In the genomic region with DNA sequence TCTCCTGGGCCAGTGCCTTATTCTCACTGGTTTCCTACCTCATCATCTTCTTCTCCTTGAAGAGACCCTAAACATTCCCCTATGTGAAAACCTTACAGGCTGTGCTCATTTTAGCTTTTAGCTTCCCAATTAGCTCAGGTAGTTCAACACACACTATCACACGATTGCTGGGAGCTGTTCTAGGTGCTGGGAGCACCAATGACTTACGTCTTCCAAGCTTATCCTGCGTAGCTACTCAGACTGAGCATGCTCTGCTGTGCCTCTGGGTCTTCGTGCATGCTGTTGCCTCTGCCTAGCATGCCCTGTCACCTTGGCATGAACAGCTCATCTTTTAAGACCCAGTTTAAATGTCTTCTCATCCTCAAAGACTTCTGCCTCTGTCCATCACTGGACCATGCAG, we compare ENCODE assay signal across 23 cellular contexts.
"Had no signal": no experiment of that assay in that cellular context is flagged by ENCODE, and none has a peak within 500 bp of the region (broad histone marks: within the 10 kb centered on the region; RNA-seq: fewer than 3 reads in every experiment).

No MANE protein-coding gene starts in this region.

- H3K9me3 ChIP-seq: lower lobe of right lung, prostate gland, tibial nerve had no signal

- H3K27ac ChIP-seq: brain microvascular endothelial cell, lower lobe of right lung, prostate gland, skin epidermis, tibial nerve had no signal

- H3K4me3 Mint-ChIP-seq: activated CD4-positive, alpha-beta T cell treated with anti-CD3 and anti-CD28 coated beads, Interleukin-2, amount 10 ng/mL, durations not matched to agents 24 days and 14 days; activated CD8-positive, alpha-beta T cell treated with anti-CD3 and anti-CD28 coated beads for 36 hours; activated naive CD8-positive, alpha-beta T cell treated with anti-CD3 and anti-CD28 coated beads, Interleukin-2, amount 10 ng/mL, durations not matched to agents 7 days and 5 days; activated T-helper 17 cell treated with anti-CD3 and anti-CD28 coated beads, Interleukin-2, amount 50 U/mL, for 72 hours; central memory CD8-positive, alpha-beta T cell; natural killer cell; stimulated activated naive CD8-positive, alpha-beta T cell treated with anti-CD3 and anti-CD28 coated beads, Interleukin-15, Interleukin-2, amounts not matched to agents 100 ng/mL and 50 ng/mL, for 24 hours had no signal

- H3K27me3 ChIP-seq: brain microvascular endothelial cell, tibial nerve had no signal

- H3K4me1 ChIP-seq: lower lobe of right lung, prostate gland had no signal

- DNase-seq: activated CD4-positive, alpha-beta T cell treated with anti-CD3 and anti-CD28 coated beads, Interleukin-2, amount 10 ng/mL, durations not matched to agents 24 days and 14 days; activated CD8-positive, alpha-beta T cell treated with anti-CD3 and anti-CD28 coated beads for 36 hours; activated naive CD4-positive, alpha-beta T cell treated with Interleukin-2 at 50 U/mL for 16 hours; activated naive CD8-positive, alpha-beta T cell treated with anti-CD3 and anti-CD28 coated beads, Interleukin-2, amount 10 ng/mL, durations not matched to agents 7 days and 5 days; activated T-cell treated with anti-CD3 and anti-CD28 coated beads, Interleukin-2, amount 50 U/mL, for 1 hour; brain microvascular endothelial cell; cortex of kidney; effector CD4-positive, alpha-beta T cell; foreskin fibroblast; glutamatergic neuron; hippocampal formation; lower lobe of right lung; natural killer cell; occipital lobe; right cardiac atrium; T-helper 1 cell; T-helper 9 cell had no signal

- H3K9me3 Mint-ChIP-seq: activated CD4-positive, alpha-beta T cell treated with anti-CD3 and anti-CD28 coated beads, Interleukin-2, amount 10 ng/mL, durations not matched to agents 24 days and 14 days; activated CD8-positive, alpha-beta T cell treated with anti-CD3 and anti-CD28 coated beads for 36 hours; activated naive CD8-positive, alpha-beta T cell treated with anti-CD3 and anti-CD28 coated beads, Interleukin-2, amount 10 ng/mL, durations not matched to agents 7 days and 5 days; activated T-helper 17 cell treated with anti-CD3 and anti-CD28 coated beads, Interleukin-2, amount 50 U/mL, for 72 hours; central memory CD8-positive, alpha-beta T cell; natural killer cell; stimulated activated naive CD8-positive, alpha-beta T cell treated with anti-CD3 and anti-CD28 coated beads, Interleukin-15, Interleukin-2, amounts not matched to agents 100 ng/mL and 50 ng/mL, for 24 hours had no signal

- H3K27me3 Mint-ChIP-seq: activated CD8-positive, alpha-beta T cell treated with anti-CD3 and anti-CD28 coated beads for 36 hours; central memory CD8-positive, alpha-beta T cell; stimulated activated naive CD8-positive, alpha-beta T cell treated with anti-CD3 and anti-CD28 coated beads, Interleukin-15, Interleukin-2, amounts not matched to agents 100 ng/mL and 50 ng/mL, for 24 hours had no signal

- H3K36me3 ChIP-seq: brain microvascular endothelial cell, lower lobe of right lung, prostate gland, tibial nerve had no signal

- H3K4me3 ChIP-seq: lower lobe of right lung, prostate gland, skin epidermis, tibial nerve had no signal

- H3K4me1 Mint-ChIP-seq: activated CD4-positive, alpha-beta T cell treated with anti-CD3 and anti-CD28 coated beads, Interleukin-2, amount 10 ng/mL, durations not matched to agents 24 days and 14 days; activated naive CD8-positive, alpha-beta T cell treated with anti-CD3 and anti-CD28 coated beads, Interleukin-2, amount 10 ng/mL, durations not matched to agents 7 days and 5 days; activated T-helper 17 cell treated with anti-CD3 and anti-CD28 coated beads, Interleukin-2, amount 50 U/mL, for 72 hours; central memory CD8-positive, alpha-beta T cell; natural killer cell had no signal

- H3K27ac Mint-ChIP-seq: activated CD4-positive, alpha-beta T cell treated with anti-CD3 and anti-CD28 coated beads, Interleukin-2, amount 10 ng/mL, durations not matched to agents 24 days and 14 days; activated CD8-positive, alpha-beta T cell treated with anti-CD3 and anti-CD28 coated beads for 36 hours; activated naive CD8-positive, alpha-beta T cell treated with anti-CD3 and anti-CD28 coated beads, Interleukin-2, amount 10 ng/mL, durations not matched to agents 7 days and 5 days; activated T-helper 17 cell treated with anti-CD3 and anti-CD28 coated beads, Interleukin-2, amount 50 U/mL, for 72 hours; natural killer cell; stimulated activated naive CD8-positive, alpha-beta T cell treated with anti-CD3 and anti-CD28 coated beads, Interleukin-15, Interleukin-2, amounts not matched to agents 100 ng/mL and 50 ng/mL, for 24 hours had no signal

- H3K36me3 Mint-ChIP-seq: activated naive CD8-positive, alpha-beta T cell treated with anti-CD3 and anti-CD28 coated beads, Interleukin-2, amount 10 ng/mL, durations not matched to agents 7 days and 5 days; natural killer cell had no signal

- ATAC-seq: activated CD8-positive, alpha-beta T cell treated with anti-CD3 and anti-CD28 coated beads for 36 hours; activated T-helper 17 cell treated with anti-CD3 and anti-CD28 coated beads, Interleukin-2, amount 50 U/mL, for 72 hours; lower lobe of right lung; natural killer cell; right cardiac atrium had no signal
